Comparison of ENCODE assay signal across 8 cellular contexts in the genomic region with DNA sequence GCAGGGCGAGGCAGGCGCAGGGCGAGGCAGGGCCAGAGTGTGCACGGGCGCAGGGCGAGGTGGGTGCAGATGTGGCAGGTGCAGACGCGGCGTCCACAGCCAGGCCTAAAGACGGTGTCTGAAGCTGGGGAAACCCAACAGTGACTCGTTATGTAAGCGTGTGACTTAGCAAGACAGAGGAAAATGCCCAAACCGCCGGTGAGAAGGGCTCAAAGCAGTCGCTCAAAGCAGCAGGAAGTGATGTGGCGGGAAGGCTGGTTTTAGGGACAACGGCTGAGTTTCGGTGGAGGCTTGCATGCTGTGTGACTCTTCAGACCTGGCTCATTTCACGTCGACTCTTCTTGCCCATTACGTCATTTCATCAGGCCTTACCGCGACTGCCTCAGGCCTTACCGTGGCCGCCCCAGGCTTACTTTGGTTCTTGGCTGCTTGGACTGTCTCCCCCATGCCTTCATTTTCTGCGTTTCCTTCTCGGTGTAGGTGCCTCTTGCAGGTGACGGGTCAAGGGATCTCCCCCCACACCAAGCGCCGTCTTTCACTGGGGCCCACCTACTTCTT. TPM values are rescaled to one million over a fixed set of nuclear protein-coding genes. Genes with fewer than 3 reads are reported as not detected.
DNase-seq lines count a peak whose midpoint lies in the region; ATAC-seq and TF ChIP-seq lines count a peak whose summit lies in the region.

No MANE protein-coding gene starts in this region.

- no peaks in the 10 kb centered on the region for H3K9me3 Mint-ChIP-seq in CD8-positive, alpha-beta T cell
- H3K9me3 Mint-ChIP-seq in effector memory CD8-positive, alpha-beta T cell = no peaks in the 10 kb centered on the region

- CTCF ChIA-PET in CD8-positive, alpha-beta T cell (lab: Charles Lee) = interaction anchor here (1.0 kb wide), 1 partner anchor 56 kb away, joined by 3 read pairs; no protein-coding TSS in a partner anchor

- H3K4me1 ChIP-seq in CD8-positive, alpha-beta T cell (ENCODE audit: insufficient read depth, low read length) = peaks cover 12% of the 10 kb centered on the region

- H3K4me1 Mint-ChIP-seq in CD8-positive, alpha-beta T cell (ENCODE audit: low read depth) = peaks cover 22% of the 10 kb centered on the region
- peaks cover 10 to 15% of the 10 kb centered on the region in 2 donors for H3K4me1 Mint-ChIP-seq in effector memory CD8-positive, alpha-beta T cell (ENCODE audit: low read depth in 2 of 2)

- H3K4me3 Mint-ChIP-seq in CD8-positive, alpha-beta T cell = peak overlapping the region; percentile 76
- peak overlapping the region; percentile 64 to 67 for H3K4me3 Mint-ChIP-seq in effector memory CD8-positive, alpha-beta T cell

- intact Hi-C loops in CD8-positive, alpha-beta T cell (cut with DNase I, micrococcal nuclease) = loop anchor here in 1 of 2 experiments (2.0 kb wide), 1 partner anchor 14 kb away; no protein-coding TSS in a partner anchor

- no peaks in the 10 kb centered on the region for H3K27me3 ChIP-seq in CD8-positive, alpha-beta T cell (ENCODE audit: insufficient read depth, low read length)

- peak; percentile 10 to 80 (median 62) for DNase-seq in CD8-positive, alpha-beta T cell
- DNase-seq in activated CD4-positive, alpha-beta T cell treated with anti-CD3 and anti-CD28 coated beads for 4 hours = peak; percentile 68 to 76
- peak; percentile 26 to 35 (median 30) for DNase-seq in effector memory CD8-positive, alpha-beta T cell
- peak; percentile 54 for DNase-seq in stimulated activated CD8-positive, alpha-beta memory T cell treated with anti-CD3 and anti-CD28 coated beads, Interleukin-12 subunit alpha, Interleukin-12 subunit beta, amount 100 ng/mL, for 4 hours (ENCODE audit: low read depth)
- no peak for DNase-seq in NCI-H187 treated with DMSO at 0.1 percent for 48 hours (lab: John Stamatoyannopoulos, UW)
- DNase-seq in NCI-H446 treated with DMSO at 0.1 percent for 48 hours (lab: John Stamatoyannopoulos, UW) = no peak

- H3K27me3 Mint-ChIP-seq in CD8-positive, alpha-beta T cell (ENCODE audit: low read depth) = peaks cover 2% of the 10 kb centered on the region
- H3K27me3 Mint-ChIP-seq in effector memory CD8-positive, alpha-beta T cell = peaks cover 0 to 12% of the 10 kb centered on the region in 2 donors

- H3K4me3 ChIP-seq in CD8-positive, alpha-beta T cell (ENCODE audit: low read depth, low read length) = no peak overlapping the region

- peak; percentile 87 for ATAC-seq in CD8-positive, alpha-beta T cell
- ATAC-seq in GM19468 (IDR thresholded peaks at IDR 0.05; ENCODE audit: extremely low read depth, unreplicated experiment) (peak; percentile 54), HG03571 (IDR thresholded peaks at IDR 0.05; ENCODE audit: unreplicated experiment) (peak; percentile 54)
- peak; percentile 87 for ATAC-seq in effector memory CD8-positive, alpha-beta T cell (replicated peaks)

- H3K36me3 Mint-ChIP-seq in CD8-positive, alpha-beta T cell = no peaks in the 10 kb centered on the region
- H3K36me3 Mint-ChIP-seq in effector memory CD8-positive, alpha-beta T cell (ENCODE audit: insufficient read depth) = peaks cover 3% of the 10 kb centered on the region

- TF ChIP-seq CTCF in CD8-positive, alpha-beta T cell (IDR thresholded peaks at IDR 0.05) = no peak

- POLR2A ChIA-PET in CD8-positive, alpha-beta T cell (lab: Charles Lee) = no interaction called here

- no peaks in the 10 kb centered on the region for H3K36me3 ChIP-seq in CD8-positive, alpha-beta T cell (ENCODE audit: insufficient read depth, low read length)

- peak overlapping the region; percentile 74 for H3K27ac Mint-ChIP-seq in CD8-positive, alpha-beta T cell
- H3K27ac Mint-ChIP-seq in effector memory CD8-positive, alpha-beta T cell = peak overlapping the region; percentile 81 to 83

- no peak overlapping the region for H3K27ac ChIP-seq in CD8-positive, alpha-beta T cell (ENCODE audit: low read depth, low read length)

- H3K9me3 ChIP-seq in CD8-positive, alpha-beta T cell (ENCODE audit: low read length) = no peaks in the 10 kb centered on the region

RNA-seq across cellular contexts. Expression of gene EXOC3, which starts 50.5 kb away (rescaled TPM):
- 10 to 100 TPM; 82.2 to 85.2 TPM for total RNA-seq in CD8-positive, alpha-beta T cell

Comparison
In these comparisons a context has a peak if more than half of its experiments do, and no peak if none do; other contexts are left out.
1. DNase-seq: peak in CD8-positive, alpha-beta T cell (7 of 7), activated CD4-positive, alpha-beta T cell treated with anti-CD3 and anti-CD28 coated beads for 4 hours (2 of 2), effector memory CD8-positive, alpha-beta T cell (3 of 3) and stimulated activated CD8-positive, alpha-beta memory T cell treated with anti-CD3 and anti-CD28 coated beads, Interleukin-12 subunit alpha, Interleukin-12 subunit beta, amount 100 ng/mL, for 4 hours (single experiment); none in NCI-H187 treated with DMSO at 0.1 percent for 48 hours (single experiment) and NCI-H446 treated with DMSO at 0.1 percent for 48 hours (single experiment).
2. Peak in every context shown above with its lines, with median percentiles within 50 percentile points of each other: ATAC-seq.